20 cellular contexts compared by ENCODE assay signal in genomic region chr12:121762269-121762668, GRCh38. TPM values are rescaled to one million over a fixed set of nuclear protein-coding genes. Genes with fewer than 3 reads are reported as not detected.
DNase-seq lines count a peak whose midpoint lies in the region; ATAC-seq and TF ChIP-seq lines count a peak whose summit lies in the region.
"Had no signal": no experiment of that assay in that cellular context is flagged by ENCODE, and none has a peak within 500 bp of the region (broad histone marks: within the 10 kb centered on the region; RNA-seq: fewer than 3 reads in every experiment).

No MANE protein-coding gene starts in this region.

- H2BK15ac ChIP-seq in mesendoderm (replicated peaks; ENCODE audit: low read depth) = no peak overlapping the region

- no peak overlapping the region for H4K5ac ChIP-seq in mesendoderm (ENCODE audit: low read length)

- no peaks in the 10 kb centered on the region for H3K9me3 ChIP-seq in gastroesophageal sphincter
- no peaks in the 10 kb centered on the region for H3K9me3 ChIP-seq in stomach smooth muscle (ENCODE audit: control insufficient read depth in 2 of 2, low read length in 2 of 2)
- no peaks in the 10 kb centered on the region for H3K9me3 ChIP-seq in testis
- H3K9me3 ChIP-seq in HAP-1 = no peaks in the 10 kb centered on the region
- H3K9me3 ChIP-seq: BLaER1 treated with 17β-estradiol and CSF1 and Interleukin-3, amounts not matched to agents 10 nM and 100 nM; left lung had no signal

- H2BK5ac ChIP-seq in mesendoderm (ENCODE audit: low read length) = no peak overlapping the region

- no peaks in the 10 kb centered on the region for H3K27me3 Mint-ChIP-seq in activated T-cell treated with anti-CD3 and anti-CD28 coated beads, Interleukin-2, amount 50 U/mL, for 24 hours
- H3K27me3 Mint-ChIP-seq in activated T-cell treated with anti-CD3 and anti-CD28 coated beads, Interleukin-2, amount 50 U/mL, for 4 hours (ENCODE audit: low read depth) = no peaks in the 10 kb centered on the region
- H3K27me3 Mint-ChIP-seq: activated B cell treated with CpG ODN at 0.5 μM for 24 hours; effector memory CD8-positive, alpha-beta T cell; naive B cell had no signal

- WGBS in gastroesophageal sphincter (ENCODE audit: low coverage in 1 of 2), 2 donors = 0 to 46% methylated on average over 1 to 5 of the region's 6 CpGs
- no CpG with 5 or more reads among the region's 6 CpGs for WGBS in mesendoderm (ENCODE audit: extremely low coverage, insufficient coverage, low lambda C conversion rate)
- 61 to 69% methylated on average over 6 of the region's 6 CpGs for WGBS in testis, 2 donors

- H3K9ac ChIP-seq in mesendoderm (ENCODE audit: low read length) (no peak overlapping the region), stomach smooth muscle (ENCODE audit: low read length in 2 of 2) (no peak overlapping the region)
- H3K9ac ChIP-seq: BLaER1 treated with 17β-estradiol and CSF1 and Interleukin-3, amounts not matched to agents 10 nM and 100 nM had no signal

- TF ChIP-seq CTCF in gastroesophageal sphincter (IDR thresholded peaks at IDR 0.05) = no peak
- TF ChIP-seq CTCF in testis (IDR thresholded peaks at IDR 0.05) = no peak

- no peak overlapping the region for H3K23ac ChIP-seq in mesendoderm (ENCODE audit: low read length)

- no peak overlapping the region for H3K4ac ChIP-seq in mesendoderm (ENCODE audit: low read depth, low read length)

- H3K56ac ChIP-seq in mesendoderm (ENCODE audit: low read length) = no peak overlapping the region

- no peak overlapping the region for H2BK120ac ChIP-seq in mesendoderm (ENCODE audit: low read depth, low read length)

- TF ChIP-seq EP300 in gastroesophageal sphincter (IDR thresholded peaks at IDR 0.05) = no peak

- TF ChIP-seq POLR2A in gastroesophageal sphincter (IDR thresholded peaks at IDR 0.05) (no peak), testis (IDR thresholded peaks at IDR 0.05) (no peak)

- no peak overlapping the region for H3K4me3 Mint-ChIP-seq in activated T-cell treated with anti-CD3 and anti-CD28 coated beads, Interleukin-2, amount 50 U/mL, for 24 hours
- no peak overlapping the region for H3K4me3 Mint-ChIP-seq in activated T-cell treated with anti-CD3 and anti-CD28 coated beads, Interleukin-2, amount 50 U/mL, for 4 hours
- H3K4me3 Mint-ChIP-seq: activated B cell treated with CpG ODN at 0.5 μM for 24 hours; activated CD8-positive, alpha-beta T cell treated with anti-CD3 and anti-CD28 coated beads, Interleukin-2, amount 10 ng/mL, durations not matched to agents 7 days and 5 days; activated T-helper 1 cell treated with anti-CD3 and anti-CD28 coated beads, Interleukin-12 subunit alpha, Interleukin-12 subunit beta, Interleukin-2, Interleukin-4 antibody, amounts not matched to agents 30 ng/mL and 10 ng/mL and 1 ng/mL, durations not matched to agents 14 hours and 24 hours and 36 hours; effector memory CD8-positive, alpha-beta T cell; T-helper 1 cell treated with Interleukin-12 subunit alpha and Interleukin-12 subunit beta and Interleukin-4 antibody, amounts not matched to agents 30 μg/mL and 1 μg/mL, for 36 hours had no signal

- in situ Hi-C loops in HAP-1 (cut with MboI; ENCODE audit: low sequenced_read_pairs) = no loop called here

- H3K36me3 ChIP-seq in gastroesophageal sphincter (peaks cover 0 to 13% of the 10 kb centered on the region in 2 donors), mesendoderm (ENCODE audit: control insufficient read depth, insufficient read depth, low read length) (no peaks in the 10 kb centered on the region), stomach smooth muscle (ENCODE audit: control insufficient read depth in 2 of 2, insufficient read depth in 2 of 2, low read length in 2 of 2) (no peaks in the 10 kb centered on the region), testis (ENCODE audit: low read depth, missing control alignments) (no peaks in the 10 kb centered on the region), HAP-1 (replicated peaks) (peaks cover 14% of the 10 kb centered on the region)
- H3K36me3 ChIP-seq: left lung had no signal

- no peak overlapping the region for H3K4me2 ChIP-seq in mesendoderm (ENCODE audit: low read length)
- H3K4me2 ChIP-seq: BLaER1 treated with 17β-estradiol and CSF1 and Interleukin-3, amounts not matched to agents 10 nM and 100 nM had no signal

- H3K79me1 ChIP-seq in mesendoderm (ENCODE audit: low read length) = no peaks in the 10 kb centered on the region

- no peak for ATAC-seq in activated T-cell treated with anti-CD3 and anti-CD28 coated beads, Interleukin-2, amount 50 U/mL, for 4 hours
- ATAC-seq in gastroesophageal sphincter (no peak), GM21526 (IDR thresholded peaks at IDR 0.05; ENCODE audit: low FRiP score, unreplicated experiment) (no peak)
- ATAC-seq: activated CD8-positive, alpha-beta T cell treated with anti-CD3 and anti-CD28 coated beads, Interleukin-2, amount 10 ng/mL, durations not matched to agents 7 days and 5 days; effector memory CD8-positive, alpha-beta T cell; left lung had no signal

- no peak for DNase-seq in activated T-cell treated with anti-CD3 and anti-CD28 coated beads, Interleukin-2, amount 50 U/mL, for 24 hours
- DNase-seq in activated T-cell treated with anti-CD3 and anti-CD28 coated beads, Interleukin-2, amount 50 U/mL, for 4 hours = no peak
- DNase-seq in mesendoderm (peak; percentile 46), testis (no peak), HAP-1 (ENCODE audit: low spot score in 2 of 2) (no peak)
- DNase-seq: activated B cell treated with CpG ODN at 0.5 μM for 24 hours; activated CD8-positive, alpha-beta T cell treated with anti-CD3 and anti-CD28 coated beads, Interleukin-2, amount 10 ng/mL, durations not matched to agents 7 days and 5 days; central memory CD4-positive, alpha-beta T cell; effector memory CD8-positive, alpha-beta T cell; left lung; naive B cell; NCI-H1092 treated with DMSO at 0.1 percent for 48 hours; NCI-H2107; NCI-H510A treated with DMSO at 0.1 percent for 48 hours had no signal

- no peaks in the 10 kb centered on the region for H3K4me1 Mint-ChIP-seq in activated T-cell treated with anti-CD3 and anti-CD28 coated beads, Interleukin-2, amount 50 U/mL, for 24 hours (ENCODE audit: low read depth)
- no peaks in the 10 kb centered on the region for H3K4me1 Mint-ChIP-seq in activated T-cell treated with anti-CD3 and anti-CD28 coated beads, Interleukin-2, amount 50 U/mL, for 4 hours (ENCODE audit: low read depth)
- H3K4me1 Mint-ChIP-seq: activated B cell treated with CpG ODN at 0.5 μM for 24 hours had no signal

- no peaks in the 10 kb centered on the region for H3K9me3 Mint-ChIP-seq in activated T-cell treated with anti-CD3 and anti-CD28 coated beads, Interleukin-2, amount 50 U/mL, for 24 hours
- H3K9me3 Mint-ChIP-seq in activated T-cell treated with anti-CD3 and anti-CD28 coated beads, Interleukin-2, amount 50 U/mL, for 4 hours = no peaks in the 10 kb centered on the region
- H3K9me3 Mint-ChIP-seq: activated B cell treated with CpG ODN at 0.5 μM for 24 hours; activated T-helper 1 cell treated with anti-CD3 and anti-CD28 coated beads, Interleukin-12 subunit alpha, Interleukin-12 subunit beta, Interleukin-2, Interleukin-4 antibody, amounts not matched to agents 30 ng/mL and 10 ng/mL and 1 ng/mL, durations not matched to agents 14 hours and 24 hours and 36 hours; effector memory CD8-positive, alpha-beta T cell; naive B cell; T-helper 1 cell treated with Interleukin-12 subunit alpha and Interleukin-12 subunit beta and Interleukin-4 antibody, amounts not matched to agents 30 μg/mL and 1 μg/mL, for 36 hours had no signal

- H3K27ac ChIP-seq in gastroesophageal sphincter = peak overlapping the region in 3 of 4 donors; percentile 72 to 77 (median 73)
- peak overlapping the region; percentile 29 for H3K27ac ChIP-seq in mesendoderm (ENCODE audit: low read depth, low read length)
- peak overlapping the region; percentile 49 for H3K27ac ChIP-seq in stomach smooth muscle (ENCODE audit: low read length)
- no peak overlapping the region for H3K27ac ChIP-seq in testis
- H3K27ac ChIP-seq: BLaER1 treated with 17β-estradiol and CSF1 and Interleukin-3, amounts not matched to agents 10 nM and 100 nM; left lung had no signal

- intact Hi-C loops in testis (cut with DNase I; ENCODE audit: low total_unique reads) = no loop called here

- no peak overlapping the region for H3K4me3 ChIP-seq in gastroesophageal sphincter
- no peak overlapping the region for H3K4me3 ChIP-seq in mesendoderm (ENCODE audit: low read length)
- peak overlapping the region; percentile 29 for H3K4me3 ChIP-seq in stomach smooth muscle (ENCODE audit: low read length in 2 of 2)
- no peak overlapping the region for H3K4me3 ChIP-seq in testis
- no peak overlapping the region for H3K4me3 ChIP-seq in HAP-1
- H3K4me3 ChIP-seq: BLaER1 treated with 17β-estradiol and CSF1 and Interleukin-3, amounts not matched to agents 10 nM and 100 nM; left lung had no signal

- no peaks in the 10 kb centered on the region for H3K79me2 ChIP-seq in mesendoderm (ENCODE audit: control insufficient read depth, insufficient read depth, low read length)

- H3K18ac ChIP-seq in mesendoderm (ENCODE audit: low read length) = no peak overlapping the region

- no peak overlapping the region for H4K8ac ChIP-seq in mesendoderm (ENCODE audit: low read depth, low read length)

- H3K4me1 ChIP-seq in gastroesophageal sphincter (peaks cover 0 to 43% (median 23%) of the 10 kb centered on the region in 3 donors), mesendoderm (ENCODE audit: control insufficient read depth, low read depth, low read length) (no peaks in the 10 kb centered on the region), stomach smooth muscle (ENCODE audit: control insufficient read depth, insufficient read depth, low read length) (peaks cover 34% of the 10 kb centered on the region), testis (no peaks in the 10 kb centered on the region), HAP-1 (no peaks in the 10 kb centered on the region)
- H3K4me1 ChIP-seq: left lung had no signal

- H3K27ac Mint-ChIP-seq in activated T-cell treated with anti-CD3 and anti-CD28 coated beads, Interleukin-2, amount 50 U/mL, for 24 hours = peak overlapping the region; percentile 2
- H3K27ac Mint-ChIP-seq: activated B cell treated with CpG ODN at 0.5 μM for 24 hours; activated CD8-positive, alpha-beta T cell treated with anti-CD3 and anti-CD28 coated beads, Interleukin-2, amount 10 ng/mL, durations not matched to agents 7 days and 5 days; activated T-helper 1 cell treated with anti-CD3 and anti-CD28 coated beads, Interleukin-12 subunit alpha, Interleukin-12 subunit beta, Interleukin-2, Interleukin-4 antibody, amounts not matched to agents 30 ng/mL and 10 ng/mL and 1 ng/mL, durations not matched to agents 14 hours and 24 hours and 36 hours; effector memory CD8-positive, alpha-beta T cell; T-helper 1 cell treated with Interleukin-12 subunit alpha and Interleukin-12 subunit beta and Interleukin-4 antibody, amounts not matched to agents 30 μg/mL and 1 μg/mL, for 36 hours had no signal

- H3K27me3 ChIP-seq in gastroesophageal sphincter (no peaks in the 10 kb centered on the region), mesendoderm (ENCODE audit: insufficient read depth, low read length, poor library complexity) (no peaks in the 10 kb centered on the region), stomach smooth muscle (ENCODE audit: control insufficient read depth in 1 of 2, insufficient read depth in 2 of 2, low read length in 2 of 2) (no peaks in the 10 kb centered on the region), testis (no peaks in the 10 kb centered on the region), HAP-1 (ENCODE audit: low read depth) (no peaks in the 10 kb centered on the region)
- H3K27me3 ChIP-seq: BLaER1 treated with 17β-estradiol and CSF1 and Interleukin-3, amounts not matched to agents 10 nM and 100 nM; left lung had no signal

- peaks cover 27% of the 10 kb centered on the region for H3K36me3 Mint-ChIP-seq in activated T-cell treated with anti-CD3 and anti-CD28 coated beads, Interleukin-2, amount 50 U/mL, for 24 hours (ENCODE audit: low read depth)
- H3K36me3 Mint-ChIP-seq in activated T-cell treated with anti-CD3 and anti-CD28 coated beads, Interleukin-2, amount 50 U/mL, for 4 hours (ENCODE audit: insufficient read depth) = peaks cover 4% of the 10 kb centered on the region
- H3K36me3 Mint-ChIP-seq: naive B cell had no signal

- no peak overlapping the region for H2AK5ac ChIP-seq in mesendoderm (ENCODE audit: low read length)

RNA-seq across cellular contexts. Expression of gene RHOF, which starts 31.2 kb away (rescaled TPM):
- total RNA-seq in activated T-cell treated with anti-CD3 and anti-CD28 coated beads, Interleukin-2, amount 50 U/mL, for 4 hours = 10 to 100 TPM; 80.7 to 94.6 (median 85.8) TPM
- total RNA-seq in gastroesophageal sphincter (10 to 100 TPM in 3 of 4 donors, 1 to 10 TPM in 1; 9.4 to 15.7 (median 12.1) TPM), testis (10 to 100 TPM; 18.0 to 20.5 TPM)
- 15.5 TPM for polyA plus RNA-seq in mesendoderm (2013, experiment 1 of 2)
- polyA plus RNA-seq in mesendoderm (2013, experiment 2 of 2) = 15.0 TPM
- 16.9 TPM for polyA plus RNA-seq in testis (ENCODE audit: insufficient read depth, low read depth, low replicate concordance)

RNA-seq across cellular contexts. Expression of gene SETD1B, which starts 41.5 kb away (rescaled TPM):
- total RNA-seq in activated T-cell treated with anti-CD3 and anti-CD28 coated beads, Interleukin-2, amount 50 U/mL, for 4 hours = 10 to 100 TPM; 30.4 to 32.7 (median 31.7) TPM
- total RNA-seq in gastroesophageal sphincter (10 to 100 TPM in 3 of 4 donors, 1 to 10 TPM in 1; 9.6 to 25.1 (median 20.3) TPM), testis (10 to 100 TPM; 23.1 to 23.3 TPM)
- 11.4 TPM for polyA plus RNA-seq in mesendoderm (2013, experiment 1 of 2)
- polyA plus RNA-seq in mesendoderm (2013, experiment 2 of 2) = 11.6 TPM
- polyA plus RNA-seq in testis (ENCODE audit: insufficient read depth, low read depth, low replicate concordance) = 18.9 TPM

RNA-seq across cellular contexts. Expression of gene TMEM120B, which starts 49.7 kb away (rescaled TPM):
- 10 to 100 TPM; 14.2 to 19.1 (median 17.7) TPM for total RNA-seq in activated T-cell treated with anti-CD3 and anti-CD28 coated beads, Interleukin-2, amount 50 U/mL, for 4 hours
- total RNA-seq in gastroesophageal sphincter (10 to 100 TPM in 2 of 4 donors, 1 to 10 TPM in 2; 4.2 to 14.3 (median 9.9) TPM), testis (10 to 100 TPM; 16.9 to 17.2 TPM)
- 16.1 TPM for polyA plus RNA-seq in mesendoderm (2013, experiment 1 of 2)
- polyA plus RNA-seq in mesendoderm (2013, experiment 2 of 2) = 15.8 TPM
- 4.9 TPM for polyA plus RNA-seq in testis (ENCODE audit: insufficient read depth, low read depth, low replicate concordance)

Comparison
In these comparisons a context has a peak if more than half of its experiments do, and no peak if none do; other contexts are left out.
1. H3K27ac ChIP-seq: peak in gastroesophageal sphincter (3 of 4), mesendoderm (single experiment) and stomach smooth muscle (single experiment); none in testis (0 of 2).
2. H3K4me3 ChIP-seq: peak in stomach smooth muscle (2 of 2); none in gastroesophageal sphincter (0 of 2), mesendoderm (single experiment), testis (0 of 2) and HAP-1 (single experiment).